In genomic region chr9:4114569-4115505, GRCh38 we compare ENCODE assay signal across 14 cellular contexts.
DNase-seq lines count a peak whose midpoint lies in the region; ATAC-seq and TF ChIP-seq lines count a peak whose summit lies in the region.
"Had no signal": no experiment of that assay in that cellular context is flagged by ENCODE, and none has a peak within 500 bp of the region (broad histone marks: within the 10 kb centered on the region; RNA-seq: fewer than 3 reads in every experiment).

No MANE protein-coding gene starts in this region.

- H3K4me3 ChIP-seq in IMR-90 (ENCODE audit: insufficient read depth, low read depth, low read length) (no peak overlapping the region), coronary artery (no peak overlapping the region), H7 (ENCODE audit: insufficient read depth, low read depth, low read length) (no peak overlapping the region)
- H3K4me3 ChIP-seq: BLaER1, cardiac muscle cell, lung had no signal

- H4K8ac ChIP-seq in IMR-90 (ENCODE audit: low read depth in 2 of 2, low read length in 2 of 2) = 0 out of 4 replicates have a peak overlapping the region, but pooled peaks of 1 of the 2 experiments have one; percentile 22

- H2BK15ac ChIP-seq in IMR-90 (ENCODE audit: low read depth, low read length) = no peak overlapping the region

- H3K9ac ChIP-seq in IMR-90 (ENCODE audit: low read depth, low read length) = no peak overlapping the region
- H3K9ac ChIP-seq: BLaER1 had no signal

- TF ChIP-seq RAD21 in IMR-90 (IDR thresholded peaks at IDR 0.05; ENCODE audit: low read length) = no peak

- POLR2A ChIA-PET in IMR-90 (lab: Charles Lee; ENCODE audit: unreplicated experiment) = no interaction called here

- H2BK20ac ChIP-seq in IMR-90 (ENCODE audit: low read depth, low read length) = peak overlapping the region; percentile 41; the same call in 1 of the 2 replicates

- no peak overlapping the region for H2AFZ ChIP-seq in IMR-90 (replicated peaks; ENCODE audit: low read length, poor library complexity)

- no peak overlapping the region for H3K4me2 ChIP-seq in IMR-90 (ENCODE audit: low read depth, low read length)
- H3K4me2 ChIP-seq: BLaER1 had no signal

- H3K27ac ChIP-seq in IMR-90 (ENCODE audit: insufficient read depth, low read length) = no peak overlapping the region
- H3K27ac ChIP-seq in coronary artery = peak overlapping the region; percentile 30 to 77
- H3K27ac ChIP-seq: BLaER1, cardiac muscle cell had no signal

- peak overlapping the region; percentile 62; the same call in 1 of the 2 replicates for H2AK5ac ChIP-seq in IMR-90 (ENCODE audit: low read depth, low read length)

- DNase-seq in AG08396 (ENCODE audit: low spot score) (peak; percentile 71), IMR-90 (peak; percentile 86), coronary artery (ENCODE audit: low spot score) (no peak), left colon (no peak), Ammon's horn (ENCODE audit: low spot score) (no peak), H7 (no peak)
- DNase-seq in effector CD8-positive, alpha-beta T cell (lab: John Stamatoyannopoulos, UW) = no peak
- DNase-seq: activated CD4-positive, alpha-beta T cell treated with anti-CD3 and anti-CD28 coated beads, Interleukin-2, amount 10 ng/mL, durations not matched to agents 24 days and 14 days; nucleus accumbens; stimulated activated CD4-positive, alpha-beta T cell treated with anti-CD3 and anti-CD28 coated beads, Interleukin-2, amount 100 ng/mL, for 24 hours had no signal

- H3K9me1 ChIP-seq in IMR-90 (ENCODE audit: insufficient read depth, low read length) = peaks cover 8% of the 10 kb centered on the region; the same call in 1 of the 2 replicates

- H3K4me1 ChIP-seq in IMR-90 (ENCODE audit: control insufficient read depth, insufficient read depth, low read length) = peaks cover 15% of the 10 kb centered on the region
- H3K4me1 ChIP-seq: BLaER1 had no signal

- TF ChIP-seq POLR2A in IMR-90 (IDR thresholded peaks at IDR 0.05; ENCODE audit: low read depth, low read length) = no peak

- H2AK9ac ChIP-seq in IMR-90 (replicated peaks; ENCODE audit: low read depth, low read length, poor library complexity) = no peak overlapping the region

- BruUV-seq in IMR-90 (replicated peaks; lab: Mats Ljungman, UMichigan) = no TSS peak

- H3K4ac ChIP-seq in IMR-90 (ENCODE audit: low read depth, low read length) = peak overlapping the region; percentile 21; the same call in 1 of the 2 replicates

- H3K14ac ChIP-seq in IMR-90 (replicated peaks; ENCODE audit: low read depth, low read length) = peak overlapping the region; percentile 55

- no peaks in the 10 kb centered on the region for H3K9me3 ChIP-seq in IMR-90 (ENCODE audit: control insufficient read depth, insufficient read depth, low read length)

- intact Hi-C loops in IMR-90 (cut with micrococcal nuclease) (no loop called here), left colon (cut with DNase I, micrococcal nuclease) (no loop called here)

- no peak overlapping the region for H2BK120ac ChIP-seq in IMR-90 (ENCODE audit: low read depth, low read length)

- CTCF ChIA-PET in IMR-90 (lab: Yijun Ruan, JAX) = interaction anchor here (0.6 kb wide), 1 partner anchor 52 kb away, joined by 3 read pairs; no protein-coding TSS in a partner anchor

- H3K27me3 ChIP-seq in IMR-90 (ENCODE audit: control insufficient read depth, insufficient read depth, low read length) (no peaks in the 10 kb centered on the region), H7 (ENCODE audit: control insufficient read depth, insufficient read depth, low read length) (no peaks in the 10 kb centered on the region)
- H3K27me3 ChIP-seq: BLaER1, cardiac muscle cell had no signal

- H3K36me3 ChIP-seq in IMR-90 (ENCODE audit: control insufficient read depth, insufficient read depth, low read length) = peaks cover 10% of the 10 kb centered on the region
- no peaks in the 10 kb centered on the region for H3K36me3 ChIP-seq in H7 (replicated peaks; ENCODE audit: control insufficient read depth, insufficient read depth, low read length)
- H3K36me3 ChIP-seq: BLaER1, cardiac muscle cell had no signal

- no peak overlapping the region for H3K56ac ChIP-seq in IMR-90 (ENCODE audit: extremely low read depth, insufficient read depth, low read length)

- 0 out of 2 replicates have a peak overlapping the region, but pooled peaks have one; percentile 38 for H3K23ac ChIP-seq in IMR-90 (ENCODE audit: low read depth, low read length)

- H3K79me1 ChIP-seq in IMR-90 (ENCODE audit: low read depth in 1 of 2, low read length in 2 of 2) = peaks cover 21 to 47% of the 10 kb centered on the region in 2 experiments; a peak in 3 of 4 replicates

- no peaks in the 10 kb centered on the region; the same call in 1 of the 2 replicates for H4K20me1 ChIP-seq in IMR-90 (ENCODE audit: insufficient read depth, low read length)
- H4K20me1 ChIP-seq: BLaER1 had no signal

- in situ Hi-C loops in IMR-90 (cut with MboI; ENCODE audit: low sequenced_read_pairs) = loop anchor here (25.0 kb wide), 1 partner anchor 572 kb away; the partner anchor contains the start of gene CDC37L1

- ATAC-seq in IMR-90 (ENCODE audit: low read depth) (no peak), left colon (peak; percentile 75), HG02970 (IDR thresholded peaks at IDR 0.05; ENCODE audit: low FRiP score, unreplicated experiment) (no peak)

- no peak overlapping the region for H4K91ac ChIP-seq in IMR-90 (ENCODE audit: insufficient read depth, low read depth, low read length)

- H4K5ac ChIP-seq in IMR-90 (ENCODE audit: low read depth, low read length) = no peak overlapping the region

- peak overlapping the region; percentile 68; the same call in 1 of the 2 replicates for H3K18ac ChIP-seq in IMR-90 (ENCODE audit: low read depth, low read length)

- dilution Hi-C loops in IMR-90 (cut with HindIII; ENCODE audit: low sequenced_read_pairs, unreplicated experiment) = no loop called here

- 100% methylated on average over 1 of the region's 9 CpGs; no CpG with 5 or more reads in 1 of the 2 experiments for WGBS in IMR-90 (ENCODE audit: extremely low coverage in 2 of 2, insufficient read length in 1 of 2), 2 experiments

- no peak for TF ChIP-seq CTCF in IMR-90 (conservative IDR thresholded peaks at IDR 0.05; ENCODE audit: low read depth, low read length)
- no peak for TF ChIP-seq CTCF in coronary artery (IDR thresholded peaks at IDR 0.05)

- H2BK5ac ChIP-seq in IMR-90 (ENCODE audit: low read depth, low read length, poor library complexity, severe bottlenecking) = no peak overlapping the region

TF ChIP-seq in IMR-90, 13 proteins besides CTCF, POLR2A, EP300 and RAD21:
- TF ChIP-seq MAZ (IDR thresholded peaks at IDR 0.05; ENCODE audit: borderline replicate concordance, low read depth, low read length) (no peak), SMC3 (IDR thresholded peaks at IDR 0.05; ENCODE audit: low read depth, low read length) (no peak), ELK1 (IDR thresholded peaks at IDR 0.05; ENCODE audit: borderline replicate concordance, low read depth, low read length) (no peak), FOS (IDR thresholded peaks at IDR 0.05; ENCODE audit: low read depth, low read length) (peak; percentile 31; the same call in 1 of the 2 replicates), MAFK (IDR thresholded peaks at IDR 0.05; ENCODE audit: low read depth, low read length) (0 out of 2 replicates have a peak, but pooled peaks have one; percentile 9), CHD1 (IDR thresholded peaks at IDR 0.05; ENCODE audit: low read depth, low read length) (no peak)

Comparison
In these comparisons a context has a peak if more than half of its experiments do, and no peak if none do; other contexts are left out.
1. DNase-seq: peak in AG08396 (single experiment) and IMR-90 (single experiment); none in coronary artery (single experiment), left colon (0 of 2), Ammon's horn (single experiment), H7 (single experiment) and effector CD8-positive, alpha-beta T cell (single experiment).